ENCODE assay signal across 1 cellular context in the genomic region with DNA sequence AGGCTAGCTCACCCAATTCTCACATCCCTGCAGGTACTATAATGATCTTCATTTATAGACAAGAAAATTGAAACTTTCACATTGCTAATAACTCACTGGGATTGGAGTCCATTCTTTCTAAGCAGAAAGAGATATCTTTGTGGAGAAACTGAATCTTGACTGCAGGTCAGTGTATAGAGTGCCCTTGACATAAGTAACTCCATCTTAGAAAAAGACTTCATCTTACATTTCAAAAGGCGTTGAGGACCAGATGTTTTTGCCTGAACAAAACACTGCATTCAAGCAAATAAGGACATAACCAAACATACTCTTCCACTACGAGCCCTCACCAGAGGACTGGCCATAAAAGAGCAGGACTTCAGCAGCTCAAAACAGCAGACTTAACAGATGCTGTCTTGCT.
A peak's percentile ranks its signal among the peaks of the same experiment; 100 is the strongest.
TF ChIP-seq lines count a peak whose summit lies in the region.

No MANE protein-coding gene starts in this region.

TF ChIP-seq in K562, 482 proteins besides CTCF, POLR2A, EP300 and RAD21 (continued from another document and continues in another):
- TF ChIP-seq, protein P1, sequence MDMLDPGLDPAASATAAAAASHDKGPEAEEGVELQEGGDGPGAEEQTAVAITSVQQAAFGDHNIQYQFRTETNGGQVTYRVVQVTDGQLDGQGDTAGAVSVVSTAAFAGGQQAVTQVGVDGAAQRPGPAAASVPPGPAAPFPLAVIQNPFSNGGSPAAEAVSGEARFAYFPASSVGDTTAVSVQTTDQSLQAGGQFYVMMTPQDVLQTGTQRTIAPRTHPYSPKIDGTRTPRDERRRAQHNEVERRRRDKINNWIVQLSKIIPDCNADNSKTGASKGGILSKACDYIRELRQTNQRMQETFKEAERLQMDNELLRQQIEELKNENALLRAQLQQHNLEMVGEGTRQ (CRISPR knock-in tag; IDR thresholded peaks at IDR 0.05), result no peak
- TF ChIP-seq, protein P2, sequence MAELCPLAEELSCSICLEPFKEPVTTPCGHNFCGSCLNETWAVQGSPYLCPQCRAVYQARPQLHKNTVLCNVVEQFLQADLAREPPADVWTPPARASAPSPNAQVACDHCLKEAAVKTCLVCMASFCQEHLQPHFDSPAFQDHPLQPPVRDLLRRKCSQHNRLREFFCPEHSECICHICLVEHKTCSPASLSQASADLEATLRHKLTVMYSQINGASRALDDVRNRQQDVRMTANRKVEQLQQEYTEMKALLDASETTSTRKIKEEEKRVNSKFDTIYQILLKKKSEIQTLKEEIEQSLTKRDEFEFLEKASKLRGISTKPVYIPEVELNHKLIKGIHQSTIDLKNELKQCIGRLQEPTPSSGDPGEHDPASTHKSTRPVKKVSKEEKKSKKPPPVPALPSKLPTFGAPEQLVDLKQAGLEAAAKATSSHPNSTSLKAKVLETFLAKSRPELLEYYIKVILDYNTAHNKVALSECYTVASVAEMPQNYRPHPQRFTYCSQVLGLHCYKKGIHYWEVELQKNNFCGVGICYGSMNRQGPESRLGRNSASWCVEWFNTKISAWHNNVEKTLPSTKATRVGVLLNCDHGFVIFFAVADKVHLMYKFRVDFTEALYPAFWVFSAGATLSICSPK (IDR thresholded peaks at IDR 0.05; ENCODE audit: borderline replicate concordance), result no peak
- TF ChIP-seq, protein P3, sequence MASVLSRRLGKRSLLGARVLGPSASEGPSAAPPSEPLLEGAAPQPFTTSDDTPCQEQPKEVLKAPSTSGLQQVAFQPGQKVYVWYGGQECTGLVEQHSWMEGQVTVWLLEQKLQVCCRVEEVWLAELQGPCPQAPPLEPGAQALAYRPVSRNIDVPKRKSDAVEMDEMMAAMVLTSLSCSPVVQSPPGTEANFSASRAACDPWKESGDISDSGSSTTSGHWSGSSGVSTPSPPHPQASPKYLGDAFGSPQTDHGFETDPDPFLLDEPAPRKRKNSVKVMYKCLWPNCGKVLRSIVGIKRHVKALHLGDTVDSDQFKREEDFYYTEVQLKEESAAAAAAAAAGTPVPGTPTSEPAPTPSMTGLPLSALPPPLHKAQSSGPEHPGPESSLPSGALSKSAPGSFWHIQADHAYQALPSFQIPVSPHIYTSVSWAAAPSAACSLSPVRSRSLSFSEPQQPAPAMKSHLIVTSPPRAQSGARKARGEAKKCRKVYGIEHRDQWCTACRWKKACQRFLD (CRISPR knock-in tag; IDR thresholded peaks at IDR 0.05), result peak; percentile 59; the same call in 1 of the 2 replicates
- peak; percentile 90 for TF ChIP-seq BCL6 (CRISPR knock-in tag; IDR thresholded peaks at IDR 0.05)
- no peak for TF ChIP-seq ETV5 (CRISPR knock-in tag; IDR thresholded peaks at IDR 0.05; ENCODE audit: low read depth)
- TF ChIP-seq ZBTB17 (CRISPR knock-in tag; IDR thresholded peaks at IDR 0.05), result peak; percentile 92
- TF ChIP-seq SMAD3 (CRISPR knock-in tag; conservative IDR thresholded peaks at IDR 0.05), result peak; percentile 82; the same call in 1 of the 2 replicates
- TF ChIP-seq XRCC5 (IDR thresholded peaks at IDR 0.05; ENCODE audit: low read depth, low read length), result no peak
- peak; percentile 57; the same call in 1 of the 2 replicates for TF ChIP-seq ZNF324 (CRISPR knock-in tag; IDR thresholded peaks at IDR 0.05)
- 0 out of 2 replicates have a peak, but pooled peaks have one; percentile 25 for TF ChIP-seq ZFP1 (CRISPR knock-in tag; IDR thresholded peaks at IDR 0.05)
- peak; percentile 49; the same call in 1 of the 2 replicates for TF ChIP-seq GTF2A2 (tag; IDR thresholded peaks at IDR 0.05)
- TF ChIP-seq SAP30 (IDR thresholded peaks at IDR 0.05; ENCODE audit: borderline replicate concordance, insufficient read depth, low read depth, low read length, poor library complexity, severe bottlenecking), result no peak
- TF ChIP-seq MAFG (tag; conservative IDR thresholded peaks at IDR 0.05), result no peak
- no peak for TF ChIP-seq ZNF197 (CRISPR knock-in tag; IDR thresholded peaks at IDR 0.05; ENCODE audit: low read depth)
- TF ChIP-seq MTA1 (IDR thresholded peaks at IDR 0.05; ENCODE audit: borderline replicate concordance), result no peak
- TF ChIP-seq POLR2AphosphoS5 (IDR thresholded peaks at IDR 0.05; ENCODE audit: control insufficient read depth, insufficient read depth, low read depth, low read length), result no peak
- 0 out of 2 replicates have a peak, but pooled peaks have one; percentile 12 for TF ChIP-seq ZNF586 (CRISPR knock-in tag; conservative IDR thresholded peaks at IDR 0.05)
- TF ChIP-seq PCBP2 (IDR thresholded peaks at IDR 0.05; ENCODE audit: low read depth, low read length, poor library complexity, severe bottlenecking), result no peak
- no peak for TF ChIP-seq OTX1 (CRISPR knock-in tag; IDR thresholded peaks at IDR 0.05)
- TF ChIP-seq, protein P4, sequence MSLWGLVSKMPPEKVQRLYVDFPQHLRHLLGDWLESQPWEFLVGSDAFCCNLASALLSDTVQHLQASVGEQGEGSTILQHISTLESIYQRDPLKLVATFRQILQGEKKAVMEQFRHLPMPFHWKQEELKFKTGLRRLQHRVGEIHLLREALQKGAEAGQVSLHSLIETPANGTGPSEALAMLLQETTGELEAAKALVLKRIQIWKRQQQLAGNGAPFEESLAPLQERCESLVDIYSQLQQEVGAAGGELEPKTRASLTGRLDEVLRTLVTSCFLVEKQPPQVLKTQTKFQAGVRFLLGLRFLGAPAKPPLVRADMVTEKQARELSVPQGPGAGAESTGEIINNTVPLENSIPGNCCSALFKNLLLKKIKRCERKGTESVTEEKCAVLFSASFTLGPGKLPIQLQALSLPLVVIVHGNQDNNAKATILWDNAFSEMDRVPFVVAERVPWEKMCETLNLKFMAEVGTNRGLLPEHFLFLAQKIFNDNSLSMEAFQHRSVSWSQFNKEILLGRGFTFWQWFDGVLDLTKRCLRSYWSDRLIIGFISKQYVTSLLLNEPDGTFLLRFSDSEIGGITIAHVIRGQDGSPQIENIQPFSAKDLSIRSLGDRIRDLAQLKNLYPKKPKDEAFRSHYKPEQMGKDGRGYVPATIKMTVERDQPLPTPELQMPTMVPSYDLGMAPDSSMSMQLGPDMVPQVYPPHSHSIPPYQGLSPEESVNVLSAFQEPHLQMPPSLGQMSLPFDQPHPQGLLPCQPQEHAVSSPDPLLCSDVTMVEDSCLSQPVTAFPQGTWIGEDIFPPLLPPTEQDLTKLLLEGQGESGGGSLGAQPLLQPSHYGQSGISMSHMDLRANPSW (CRISPR knock-in tag; IDR thresholded peaks at IDR 0.05), result no peak
- TF ChIP-seq ZNF134 (CRISPR knock-in tag; conservative IDR thresholded peaks at IDR 0.05), result peak; percentile 59
- peak; percentile 44 for TF ChIP-seq ZNF175 (CRISPR knock-in tag; IDR thresholded peaks at IDR 0.05; ENCODE audit: low read depth)
- TF ChIP-seq, protein P5, sequence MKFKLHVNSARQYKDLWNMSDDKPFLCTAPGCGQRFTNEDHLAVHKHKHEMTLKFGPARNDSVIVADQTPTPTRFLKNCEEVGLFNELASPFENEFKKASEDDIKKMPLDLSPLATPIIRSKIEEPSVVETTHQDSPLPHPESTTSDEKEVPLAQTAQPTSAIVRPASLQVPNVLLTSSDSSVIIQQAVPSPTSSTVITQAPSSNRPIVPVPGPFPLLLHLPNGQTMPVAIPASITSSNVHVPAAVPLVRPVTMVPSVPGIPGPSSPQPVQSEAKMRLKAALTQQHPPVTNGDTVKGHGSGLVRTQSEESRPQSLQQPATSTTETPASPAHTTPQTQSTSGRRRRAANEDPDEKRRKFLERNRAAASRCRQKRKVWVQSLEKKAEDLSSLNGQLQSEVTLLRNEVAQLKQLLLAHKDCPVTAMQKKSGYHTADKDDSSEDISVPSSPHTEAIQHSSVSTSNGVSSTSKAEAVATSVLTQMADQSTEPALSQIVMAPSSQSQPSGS (CRISPR knock-in tag; IDR thresholded peaks at IDR 0.05), result no peak
- TF ChIP-seq RBM25 (IDR thresholded peaks at IDR 0.05; ENCODE audit: low read depth, low read length, severe bottlenecking), result no peak
- 0 out of 2 replicates have a peak, but pooled peaks have one; percentile 35 for TF ChIP-seq ZNF347 (CRISPR knock-in tag; IDR thresholded peaks at IDR 0.05; ENCODE audit: low read depth)
- no peak for TF ChIP-seq TEAD4 (IDR thresholded peaks at IDR 0.05; ENCODE audit: low read length)
- TF ChIP-seq TEAD4 (CRISPR knock-in tag; IDR thresholded peaks at IDR 0.05; ENCODE audit: borderline replicate concordance), result no peak
- TF ChIP-seq RCOR1 (IDR thresholded peaks at IDR 0.05; ENCODE audit: borderline replicate concordance in 1 of 2, low read depth in 2 of 2, low read length in 2 of 2), result no peak
- TF ChIP-seq ZNF696 (CRISPR knock-in tag; conservative IDR thresholded peaks at IDR 0.05), result no peak
- TF ChIP-seq, protein P6, sequence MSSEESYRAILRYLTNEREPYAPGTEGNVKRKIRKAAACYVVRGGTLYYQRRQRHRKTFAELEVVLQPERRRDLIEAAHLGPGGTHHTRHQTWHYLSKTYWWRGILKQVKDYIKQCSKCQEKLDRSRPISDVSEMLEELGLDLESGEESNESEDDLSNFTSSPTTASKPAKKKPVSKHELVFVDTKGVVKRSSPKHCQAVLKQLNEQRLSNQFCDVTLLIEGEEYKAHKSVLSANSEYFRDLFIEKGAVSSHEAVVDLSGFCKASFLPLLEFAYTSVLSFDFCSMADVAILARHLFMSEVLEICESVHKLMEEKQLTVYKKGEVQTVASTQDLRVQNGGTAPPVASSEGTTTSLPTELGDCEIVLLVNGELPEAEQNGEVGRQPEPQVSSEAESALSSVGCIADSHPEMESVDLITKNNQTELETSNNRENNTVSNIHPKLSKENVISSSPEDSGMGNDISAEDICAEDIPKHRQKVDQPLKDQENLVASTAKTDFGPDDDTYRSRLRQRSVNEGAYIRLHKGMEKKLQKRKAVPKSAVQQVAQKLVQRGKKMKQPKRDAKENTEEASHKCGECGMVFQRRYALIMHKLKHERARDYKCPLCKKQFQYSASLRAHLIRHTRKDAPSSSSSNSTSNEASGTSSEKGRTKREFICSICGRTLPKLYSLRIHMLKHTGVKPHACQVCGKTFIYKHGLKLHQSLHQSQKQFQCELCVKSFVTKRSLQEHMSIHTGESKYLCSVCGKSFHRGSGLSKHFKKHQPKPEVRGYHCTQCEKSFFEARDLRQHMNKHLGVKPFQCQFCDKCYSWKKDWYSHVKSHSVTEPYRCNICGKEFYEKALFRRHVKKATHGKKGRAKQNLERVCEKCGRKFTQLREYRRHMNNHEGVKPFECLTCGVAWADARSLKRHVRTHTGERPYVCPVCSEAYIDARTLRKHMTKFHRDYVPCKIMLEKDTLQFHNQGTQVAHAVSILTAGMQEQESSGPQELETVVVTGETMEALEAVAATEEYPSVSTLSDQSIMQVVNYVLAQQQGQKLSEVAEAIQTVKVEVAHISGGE (CRISPR knock-in tag; IDR thresholded peaks at IDR 0.05), result no peak
- TF ChIP-seq, protein P7, sequence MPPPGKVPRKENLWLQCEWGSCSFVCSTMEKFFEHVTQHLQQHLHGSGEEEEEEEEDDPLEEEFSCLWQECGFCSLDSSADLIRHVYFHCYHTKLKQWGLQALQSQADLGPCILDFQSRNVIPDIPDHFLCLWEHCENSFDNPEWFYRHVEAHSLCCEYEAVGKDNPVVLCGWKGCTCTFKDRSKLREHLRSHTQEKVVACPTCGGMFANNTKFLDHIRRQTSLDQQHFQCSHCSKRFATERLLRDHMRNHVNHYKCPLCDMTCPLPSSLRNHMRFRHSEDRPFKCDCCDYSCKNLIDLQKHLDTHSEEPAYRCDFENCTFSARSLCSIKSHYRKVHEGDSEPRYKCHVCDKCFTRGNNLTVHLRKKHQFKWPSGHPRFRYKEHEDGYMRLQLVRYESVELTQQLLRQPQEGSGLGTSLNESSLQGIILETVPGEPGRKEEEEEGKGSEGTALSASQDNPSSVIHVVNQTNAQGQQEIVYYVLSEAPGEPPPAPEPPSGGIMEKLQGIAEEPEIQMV (tag; conservative IDR thresholded peaks at IDR 0.05; ENCODE audit: low read depth), result no peak
- TF ChIP-seq, protein P8, sequence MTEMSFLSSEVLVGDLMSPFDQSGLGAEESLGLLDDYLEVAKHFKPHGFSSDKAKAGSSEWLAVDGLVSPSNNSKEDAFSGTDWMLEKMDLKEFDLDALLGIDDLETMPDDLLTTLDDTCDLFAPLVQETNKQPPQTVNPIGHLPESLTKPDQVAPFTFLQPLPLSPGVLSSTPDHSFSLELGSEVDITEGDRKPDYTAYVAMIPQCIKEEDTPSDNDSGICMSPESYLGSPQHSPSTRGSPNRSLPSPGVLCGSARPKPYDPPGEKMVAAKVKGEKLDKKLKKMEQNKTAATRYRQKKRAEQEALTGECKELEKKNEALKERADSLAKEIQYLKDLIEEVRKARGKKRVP (CRISPR knock-in tag; IDR thresholded peaks at IDR 0.05), result peak; percentile 81
- no peak for TF ChIP-seq SRSF9 (IDR thresholded peaks at IDR 0.05; ENCODE audit: borderline replicate concordance, low read depth, low read length)
- no peak for TF ChIP-seq EP400 (IDR thresholded peaks at IDR 0.05)
- TF ChIP-seq L3MBTL2 (IDR thresholded peaks at IDR 0.05), result no peak
- no peak for TF ChIP-seq ESRRA (IDR thresholded peaks at IDR 0.05; ENCODE audit: borderline replicate concordance, low read depth)
- no peak for TF ChIP-seq CTBP1 (IDR thresholded peaks at IDR 0.05; ENCODE audit: borderline replicate concordance)
- TF ChIP-seq, protein P9, sequence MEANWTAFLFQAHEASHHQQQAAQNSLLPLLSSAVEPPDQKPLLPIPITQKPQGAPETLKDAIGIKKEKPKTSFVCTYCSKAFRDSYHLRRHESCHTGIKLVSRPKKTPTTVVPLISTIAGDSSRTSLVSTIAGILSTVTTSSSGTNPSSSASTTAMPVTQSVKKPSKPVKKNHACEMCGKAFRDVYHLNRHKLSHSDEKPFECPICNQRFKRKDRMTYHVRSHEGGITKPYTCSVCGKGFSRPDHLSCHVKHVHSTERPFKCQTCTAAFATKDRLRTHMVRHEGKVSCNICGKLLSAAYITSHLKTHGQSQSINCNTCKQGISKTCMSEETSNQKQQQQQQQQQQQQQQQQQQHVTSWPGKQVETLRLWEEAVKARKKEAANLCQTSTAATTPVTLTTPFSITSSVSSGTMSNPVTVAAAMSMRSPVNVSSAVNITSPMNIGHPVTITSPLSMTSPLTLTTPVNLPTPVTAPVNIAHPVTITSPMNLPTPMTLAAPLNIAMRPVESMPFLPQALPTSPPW (CRISPR knock-in tag; IDR thresholded peaks at IDR 0.05), result no peak
- TF ChIP-seq, protein P10, sequence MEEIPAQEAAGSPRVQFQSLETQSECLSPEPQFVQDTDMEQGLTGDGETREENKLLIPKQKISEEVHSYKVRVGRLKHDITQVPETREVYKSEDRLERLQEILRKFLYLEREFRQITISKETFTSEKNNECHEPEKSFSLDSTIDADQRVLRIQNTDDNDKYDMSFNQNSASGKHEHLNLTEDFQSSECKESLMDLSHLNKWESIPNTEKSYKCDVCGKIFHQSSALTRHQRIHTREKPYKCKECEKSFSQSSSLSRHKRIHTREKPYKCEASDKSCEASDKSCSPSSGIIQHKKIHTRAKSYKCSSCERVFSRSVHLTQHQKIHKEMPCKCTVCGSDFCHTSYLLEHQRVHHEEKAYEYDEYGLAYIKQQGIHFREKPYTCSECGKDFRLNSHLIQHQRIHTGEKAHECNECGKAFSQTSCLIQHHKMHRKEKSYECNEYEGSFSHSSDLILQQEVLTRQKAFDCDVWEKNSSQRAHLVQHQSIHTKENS (CRISPR knock-in tag; IDR thresholded peaks at IDR 0.05), result no peak
- TF ChIP-seq ZNF316 (IDR thresholded peaks at IDR 0.05), result no peak
- TF ChIP-seq, protein P11, sequence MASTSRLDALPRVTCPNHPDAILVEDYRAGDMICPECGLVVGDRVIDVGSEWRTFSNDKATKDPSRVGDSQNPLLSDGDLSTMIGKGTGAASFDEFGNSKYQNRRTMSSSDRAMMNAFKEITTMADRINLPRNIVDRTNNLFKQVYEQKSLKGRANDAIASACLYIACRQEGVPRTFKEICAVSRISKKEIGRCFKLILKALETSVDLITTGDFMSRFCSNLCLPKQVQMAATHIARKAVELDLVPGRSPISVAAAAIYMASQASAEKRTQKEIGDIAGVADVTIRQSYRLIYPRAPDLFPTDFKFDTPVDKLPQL (IDR thresholded peaks at IDR 0.05; ENCODE audit: extremely low read depth, insufficient read length), result no peak
- no peak for TF ChIP-seq RBM34 (IDR thresholded peaks at IDR 0.05; ENCODE audit: borderline replicate concordance, insufficient read depth, low read length)
- no peak for TF ChIP-seq NFIX (CRISPR knock-in tag; IDR thresholded peaks at IDR 0.05; ENCODE audit: low read depth)
- no peak for TF ChIP-seq RB1 (IDR thresholded peaks at IDR 0.05; ENCODE audit: low read depth)
- no peak for TF ChIP-seq RBM14 (IDR thresholded peaks at IDR 0.05; ENCODE audit: borderline replicate concordance, insufficient read depth, low read depth, low read length)
